Comparison of ENCODE assay signal across 8 cellular contexts in genomic region chr14:106556665-106557289, GRCh38.
DNase-seq lines count a peak whose midpoint lies in the region; ATAC-seq, FAIRE-seq and TF ChIP-seq lines count a peak whose summit lies in the region.

No MANE protein-coding gene starts in this region.

- H3K9ac ChIP-seq in endodermal cell (ENCODE audit: extremely low read depth, low read length, poor library complexity, severe bottlenecking): no peak overlapping the region

- no peaks in the 10 kb centered on the region for H3K9me3 Mint-ChIP-seq in activated CD4-positive, alpha-beta T cell treated with anti-CD3 and anti-CD28 coated beads, Interleukin-2, amount 10 ng/mL, durations not matched to agents 7 days and 5 days
- peaks cover 78% of the 10 kb centered on the region for H3K9me3 Mint-ChIP-seq in endodermal cell

- H3K4me1 Mint-ChIP-seq in activated CD4-positive, alpha-beta T cell treated with anti-CD3 and anti-CD28 coated beads, Interleukin-2, amount 10 ng/mL, durations not matched to agents 7 days and 5 days: no peaks in the 10 kb centered on the region
- H3K4me1 Mint-ChIP-seq in endodermal cell: no peaks in the 10 kb centered on the region

- H3K27me3 Mint-ChIP-seq in activated CD4-positive, alpha-beta T cell treated with anti-CD3 and anti-CD28 coated beads, Interleukin-2, amount 10 ng/mL, durations not matched to agents 7 days and 5 days: peaks cover 18% of the 10 kb centered on the region
- no peaks in the 10 kb centered on the region for H3K27me3 Mint-ChIP-seq in endodermal cell (ENCODE audit: insufficient read depth)

- H3K36me3 Mint-ChIP-seq in activated CD4-positive, alpha-beta T cell treated with anti-CD3 and anti-CD28 coated beads, Interleukin-2, amount 10 ng/mL, durations not matched to agents 7 days and 5 days (ENCODE audit: low read depth): no peaks in the 10 kb centered on the region
- H3K36me3 Mint-ChIP-seq in endodermal cell (ENCODE audit: low read depth): no peaks in the 10 kb centered on the region

- H3K27me3 ChIP-seq in endodermal cell (ENCODE audit: control insufficient read depth, insufficient read depth, low read length, poor library complexity, severe bottlenecking): no peaks in the 10 kb centered on the region

- TF ChIP-seq CTCF in GM10248 (IDR thresholded peaks at IDR 0.05; ENCODE audit: control extremely low read depth, extremely low read depth, low read depth, missing control alignments) (peak; percentile 98), endodermal cell (conservative IDR thresholded peaks at IDR 0.05) (peak; percentile 43)

- H3K9me3 ChIP-seq in endodermal cell (ENCODE audit: control insufficient read depth, low read length): peaks cover 65% of the 10 kb centered on the region

- no peak overlapping the region for H3K27ac ChIP-seq in endodermal cell (ENCODE audit: low read depth, low read length)

- DNase-seq in GM10248 (ENCODE audit: extremely low spot score): peak; percentile 45
- peak; percentile 9 for DNase-seq in NCI-H146 treated with DMSO at 0.1 percent for 48 hours (lab: John Stamatoyannopoulos, UW; ENCODE audit: unreplicated experiment)
- DNase-seq in activated CD4-positive, alpha-beta T cell treated with anti-CD3 and anti-CD28 coated beads, Interleukin-2, amount 10 ng/mL, durations not matched to agents 7 days and 5 days: peak; percentile 79
- peak; percentile 68 for DNase-seq in endodermal cell
- peak; percentile 52 to 68 (median 59) for DNase-seq in stimulated activated CD4-positive, alpha-beta T cell treated with anti-CD3 and anti-CD28 coated beads, TNF-alpha, amount 100 ng/mL, for 4 hours (ENCODE audit: low read depth in 3 of 3)
- no peak for DNase-seq in frontal cortex (ENCODE audit: low spot score in 2 of 2)

- CTCF ChIA-PET in GM10248 (lab: Yijun Ruan, JAX): interaction anchor here (0.6 to 17.9 kb wide), 33 partner anchors 8 to 140 kb away, joined by 3 to 235 read pairs (median 5); no protein-coding TSS in a partner anchor
- CTCF ChIA-PET in activated CD4-positive, alpha-beta T cell treated with anti-CD3 and anti-CD28 coated beads, Interleukin-2, amount 10 ng/mL, durations not matched to agents 7 days and 5 days (lab: Charles Lee): interaction anchor here (1.3 to 2.2 kb wide), 6 partner anchors 9 to 140 kb away, joined by 3 to 7 read pairs (median 4); no protein-coding TSS in a partner anchor

- no peaks in the 10 kb centered on the region for H3K4me1 ChIP-seq in endodermal cell (ENCODE audit: control insufficient read depth, insufficient read depth, low read length)

- WGBS in endodermal cell (ENCODE audit: insufficient coverage in 1 of 2, insufficient read length in 1 of 2), 2 experiments: 55 to 58% methylated on average over 10 to 13 of the region's 13 CpGs

- H3K4me3 ChIP-seq in endodermal cell (ENCODE audit: low read length): no peak overlapping the region

- no peaks in the 10 kb centered on the region for H3K36me3 ChIP-seq in endodermal cell (ENCODE audit: control insufficient read depth, insufficient read depth, low read length)

- H3K27ac Mint-ChIP-seq in activated CD4-positive, alpha-beta T cell treated with anti-CD3 and anti-CD28 coated beads, Interleukin-2, amount 10 ng/mL, durations not matched to agents 7 days and 5 days: no peak overlapping the region
- H3K27ac Mint-ChIP-seq in endodermal cell: no peak overlapping the region

- FAIRE-seq in frontal cortex (lab: Jason Lieb, UNC): no peak

- ATAC-seq in HG03521 (IDR thresholded peaks at IDR 0.05; ENCODE audit: unreplicated experiment) (no peak), GM21786 (IDR thresholded peaks at IDR 0.05; ENCODE audit: unreplicated experiment) (no peak)

- POLR2A ChIA-PET in GM10248 (lab: Yijun Ruan, JAX): no interaction called here
- POLR2A ChIA-PET in activated CD4-positive, alpha-beta T cell treated with anti-CD3 and anti-CD28 coated beads, Interleukin-2, amount 10 ng/mL, durations not matched to agents 7 days and 5 days (lab: Charles Lee): no interaction called here

- no peak overlapping the region for H3K4me3 Mint-ChIP-seq in activated CD4-positive, alpha-beta T cell treated with anti-CD3 and anti-CD28 coated beads, Interleukin-2, amount 10 ng/mL, durations not matched to agents 7 days and 5 days
- no peak overlapping the region for H3K4me3 Mint-ChIP-seq in endodermal cell

Comparison
In these comparisons a context has a peak if more than half of its experiments do, and no peak if none do; other contexts are left out.
1. DNase-seq: peak in GM10248 (single experiment), NCI-H146 treated with DMSO at 0.1 percent for 48 hours (single experiment), activated CD4-positive, alpha-beta T cell treated with anti-CD3 and anti-CD28 coated beads, Interleukin-2, amount 10 ng/mL, durations not matched to agents 7 days and 5 days (single experiment), endodermal cell (single experiment) and stimulated activated CD4-positive, alpha-beta T cell treated with anti-CD3 and anti-CD28 coated beads, TNF-alpha, amount 100 ng/mL, for 4 hours (3 of 3); none in frontal cortex (0 of 2).